1 cellular context compared by ENCODE assay signal in the genomic region with DNA sequence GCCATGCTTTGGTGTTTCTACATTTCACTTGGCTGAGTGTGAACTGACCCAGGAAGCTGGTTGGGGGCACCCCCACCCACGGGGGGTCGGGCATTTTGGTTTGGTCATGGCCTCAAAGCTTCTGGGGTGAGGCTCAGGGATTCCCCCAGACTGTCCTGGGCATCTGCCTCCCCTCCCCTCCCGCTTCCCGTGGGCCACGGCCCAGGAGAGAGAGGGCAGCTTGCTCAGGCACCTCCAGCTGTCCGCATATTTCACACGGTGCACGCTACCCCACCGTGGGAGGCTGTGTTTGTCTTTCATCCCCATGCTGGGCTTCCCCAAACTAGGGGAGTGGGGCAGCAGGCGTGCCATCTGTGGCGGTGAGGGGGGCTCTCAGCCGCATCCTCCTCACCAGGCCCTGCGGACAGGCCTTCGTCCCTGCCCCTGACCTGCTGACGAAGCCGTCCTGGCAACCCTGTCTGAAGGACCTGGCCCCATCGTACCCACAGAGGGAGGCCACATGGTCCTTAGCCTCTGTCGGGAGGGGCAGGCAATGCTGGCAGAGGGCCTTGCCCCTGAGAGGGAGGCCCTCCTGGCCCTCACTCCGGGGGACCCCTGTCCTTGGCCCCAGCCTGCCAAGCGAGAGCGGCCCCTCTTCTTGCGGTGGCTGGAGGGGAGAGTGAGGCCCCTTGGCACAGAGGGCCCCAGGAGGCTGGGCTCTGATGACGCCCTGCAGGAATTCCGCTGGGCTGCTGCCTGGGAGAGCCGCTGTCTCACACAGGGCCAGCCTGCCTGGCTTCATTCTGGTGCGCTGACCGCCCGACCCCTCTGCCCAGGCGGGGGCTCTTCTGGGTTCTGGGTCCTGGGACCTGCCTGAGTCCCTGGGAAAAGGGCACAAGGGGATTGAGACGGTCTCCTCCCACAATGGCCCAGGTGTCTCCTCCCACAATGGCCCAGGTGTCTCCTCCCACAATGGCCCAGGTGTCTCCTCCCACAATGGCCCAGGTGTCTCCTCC.
TF ChIP-seq lines count a peak whose summit lies in the region.

No MANE protein-coding gene starts in this region.

TF ChIP-seq in GM12878, 131 proteins besides CTCF, POLR2A, EP300 and RAD21 (continued from another document and continues in another):
- TF ChIP-seq MEF2A (IDR thresholded peaks at IDR 0.05; ENCODE audit: insufficient read depth, low read depth, low read length) (no peak), FOXK2 (IDR thresholded peaks at IDR 0.05) (no peak), NFYA (IDR thresholded peaks at IDR 0.05; ENCODE audit: borderline replicate concordance, low read depth, low read length) (no peak), TCF7 (IDR thresholded peaks at IDR 0.05; ENCODE audit: borderline replicate concordance) (no peak), SPI1 (IDR thresholded peaks at IDR 0.05; ENCODE audit: borderline replicate concordance, insufficient read depth, low read depth, low read length) (0 out of 2 replicates have a peak, but pooled peaks have one; percentile 22), ZNF24 (IDR thresholded peaks at IDR 0.05) (no peak), MTA2 (IDR thresholded peaks at IDR 0.05; ENCODE audit: low read depth) (peak; percentile 40), KLF5 (IDR thresholded peaks at IDR 0.05; ENCODE audit: partially characterized antibody) (no peak), SUPT20H (IDR thresholded peaks at IDR 0.05; ENCODE audit: borderline replicate concordance, control insufficient read depth, low read depth, low read length) (no peak), HCFC1 (IDR thresholded peaks at IDR 0.05; ENCODE audit: low read length) (no peak), MTA3 (IDR thresholded peaks at IDR 0.05; ENCODE audit: borderline replicate concordance, low read length) (no peak), SMARCA5 (IDR thresholded peaks at IDR 0.05) (peak; percentile 53; the same call in 1 of the 2 replicates), ZNF622 (IDR thresholded peaks at IDR 0.05) (no peak), ASH2L (IDR thresholded peaks at IDR 0.05; ENCODE audit: borderline replicate concordance, low read depth) (no peak), BRCA1 (IDR thresholded peaks at IDR 0.05; ENCODE audit: low read depth, low read length) (no peak), SMC3 (IDR thresholded peaks at IDR 0.05; ENCODE audit: borderline replicate concordance, low read length) (no peak), BHLHE40 (IDR thresholded peaks at IDR 0.05; ENCODE audit: borderline replicate concordance in 1 of 2, low read depth in 2 of 2, low read length in 1 of 2) (peak; percentile 39 to 55; a peak in 3 of 4 replicates), MYB (IDR thresholded peaks at IDR 0.05; ENCODE audit: borderline replicate concordance, low read depth, low read length) (no peak), FOXM1 (IDR thresholded peaks at IDR 0.05; ENCODE audit: low read depth, low read length) (no peak)
- TF ChIP-seq, protein P1, sequence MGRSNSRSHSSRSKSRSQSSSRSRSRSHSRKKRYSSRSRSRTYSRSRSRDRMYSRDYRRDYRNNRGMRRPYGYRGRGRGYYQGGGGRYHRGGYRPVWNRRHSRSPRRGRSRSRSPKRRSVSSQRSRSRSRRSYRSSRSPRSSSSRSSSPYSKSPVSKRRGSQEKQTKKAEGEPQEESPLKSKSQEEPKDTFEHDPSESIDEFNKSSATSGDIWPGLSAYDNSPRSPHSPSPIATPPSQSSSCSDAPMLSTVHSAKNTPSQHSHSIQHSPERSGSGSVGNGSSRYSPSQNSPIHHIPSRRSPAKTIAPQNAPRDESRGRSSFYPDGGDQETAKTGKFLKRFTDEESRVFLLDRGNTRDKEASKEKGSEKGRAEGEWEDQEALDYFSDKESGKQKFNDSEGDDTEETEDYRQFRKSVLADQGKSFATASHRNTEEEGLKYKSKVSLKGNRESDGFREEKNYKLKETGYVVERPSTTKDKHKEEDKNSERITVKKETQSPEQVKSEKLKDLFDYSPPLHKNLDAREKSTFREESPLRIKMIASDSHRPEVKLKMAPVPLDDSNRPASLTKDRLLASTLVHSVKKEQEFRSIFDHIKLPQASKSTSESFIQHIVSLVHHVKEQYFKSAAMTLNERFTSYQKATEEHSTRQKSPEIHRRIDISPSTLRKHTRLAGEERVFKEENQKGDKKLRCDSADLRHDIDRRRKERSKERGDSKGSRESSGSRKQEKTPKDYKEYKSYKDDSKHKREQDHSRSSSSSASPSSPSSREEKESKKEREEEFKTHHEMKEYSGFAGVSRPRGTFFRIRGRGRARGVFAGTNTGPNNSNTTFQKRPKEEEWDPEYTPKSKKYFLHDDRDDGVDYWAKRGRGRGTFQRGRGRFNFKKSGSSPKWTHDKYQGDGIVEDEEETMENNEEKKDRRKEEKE (IDR thresholded peaks at IDR 0.05), result no peak
- TF ChIP-seq, protein P2, sequence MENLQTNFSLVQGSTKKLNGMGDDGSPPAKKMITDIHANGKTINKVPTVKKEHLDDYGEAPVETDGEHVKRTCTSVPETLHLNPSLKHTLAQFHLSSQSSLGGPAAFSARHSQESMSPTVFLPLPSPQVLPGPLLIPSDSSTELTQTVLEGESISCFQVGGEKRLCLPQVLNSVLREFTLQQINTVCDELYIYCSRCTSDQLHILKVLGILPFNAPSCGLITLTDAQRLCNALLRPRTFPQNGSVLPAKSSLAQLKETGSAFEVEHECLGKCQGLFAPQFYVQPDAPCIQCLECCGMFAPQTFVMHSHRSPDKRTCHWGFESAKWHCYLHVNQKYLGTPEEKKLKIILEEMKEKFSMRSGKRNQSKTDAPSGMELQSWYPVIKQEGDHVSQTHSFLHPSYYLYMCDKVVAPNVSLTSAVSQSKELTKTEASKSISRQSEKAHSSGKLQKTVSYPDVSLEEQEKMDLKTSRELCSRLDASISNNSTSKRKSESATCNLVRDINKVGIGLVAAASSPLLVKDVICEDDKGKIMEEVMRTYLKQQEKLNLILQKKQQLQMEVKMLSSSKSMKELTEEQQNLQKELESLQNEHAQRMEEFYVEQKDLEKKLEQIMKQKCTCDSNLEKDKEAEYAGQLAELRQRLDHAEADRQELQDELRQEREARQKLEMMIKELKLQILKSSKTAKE (IDR thresholded peaks at IDR 0.05; ENCODE audit: low read depth, poor library complexity, severe bottlenecking), result no peak
- TF ChIP-seq, protein P3, sequence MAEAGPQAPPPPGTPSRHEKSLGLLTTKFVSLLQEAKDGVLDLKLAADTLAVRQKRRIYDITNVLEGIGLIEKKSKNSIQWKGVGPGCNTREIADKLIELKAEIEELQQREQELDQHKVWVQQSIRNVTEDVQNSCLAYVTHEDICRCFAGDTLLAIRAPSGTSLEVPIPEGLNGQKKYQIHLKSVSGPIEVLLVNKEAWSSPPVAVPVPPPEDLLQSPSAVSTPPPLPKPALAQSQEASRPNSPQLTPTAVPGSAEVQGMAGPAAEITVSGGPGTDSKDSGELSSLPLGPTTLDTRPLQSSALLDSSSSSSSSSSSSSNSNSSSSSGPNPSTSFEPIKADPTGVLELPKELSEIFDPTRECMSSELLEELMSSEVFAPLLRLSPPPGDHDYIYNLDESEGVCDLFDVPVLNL (IDR thresholded peaks at IDR 0.05; ENCODE audit: low read depth, low read length), result no peak
- TF ChIP-seq, protein P4, sequence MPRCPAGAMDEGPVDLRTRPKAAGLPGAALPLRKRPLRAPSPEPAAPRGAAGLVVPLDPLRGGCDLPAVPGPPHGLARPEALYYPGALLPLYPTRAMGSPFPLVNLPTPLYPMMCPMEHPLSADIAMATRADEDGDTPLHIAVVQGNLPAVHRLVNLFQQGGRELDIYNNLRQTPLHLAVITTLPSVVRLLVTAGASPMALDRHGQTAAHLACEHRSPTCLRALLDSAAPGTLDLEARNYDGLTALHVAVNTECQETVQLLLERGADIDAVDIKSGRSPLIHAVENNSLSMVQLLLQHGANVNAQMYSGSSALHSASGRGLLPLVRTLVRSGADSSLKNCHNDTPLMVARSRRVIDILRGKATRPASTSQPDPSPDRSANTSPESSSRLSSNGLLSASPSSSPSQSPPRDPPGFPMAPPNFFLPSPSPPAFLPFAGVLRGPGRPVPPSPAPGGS (IDR thresholded peaks at IDR 0.05; ENCODE audit: borderline replicate concordance, insufficient read depth, low read depth, low read length, poor library complexity, severe bottlenecking), result peak; percentile 78
- TF ChIP-seq, protein P5, sequence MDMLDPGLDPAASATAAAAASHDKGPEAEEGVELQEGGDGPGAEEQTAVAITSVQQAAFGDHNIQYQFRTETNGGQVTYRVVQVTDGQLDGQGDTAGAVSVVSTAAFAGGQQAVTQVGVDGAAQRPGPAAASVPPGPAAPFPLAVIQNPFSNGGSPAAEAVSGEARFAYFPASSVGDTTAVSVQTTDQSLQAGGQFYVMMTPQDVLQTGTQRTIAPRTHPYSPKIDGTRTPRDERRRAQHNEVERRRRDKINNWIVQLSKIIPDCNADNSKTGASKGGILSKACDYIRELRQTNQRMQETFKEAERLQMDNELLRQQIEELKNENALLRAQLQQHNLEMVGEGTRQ (IDR thresholded peaks at IDR 0.05; ENCODE audit: borderline replicate concordance, low read depth, low read length), result no peak
- TF ChIP-seq, protein P6, sequence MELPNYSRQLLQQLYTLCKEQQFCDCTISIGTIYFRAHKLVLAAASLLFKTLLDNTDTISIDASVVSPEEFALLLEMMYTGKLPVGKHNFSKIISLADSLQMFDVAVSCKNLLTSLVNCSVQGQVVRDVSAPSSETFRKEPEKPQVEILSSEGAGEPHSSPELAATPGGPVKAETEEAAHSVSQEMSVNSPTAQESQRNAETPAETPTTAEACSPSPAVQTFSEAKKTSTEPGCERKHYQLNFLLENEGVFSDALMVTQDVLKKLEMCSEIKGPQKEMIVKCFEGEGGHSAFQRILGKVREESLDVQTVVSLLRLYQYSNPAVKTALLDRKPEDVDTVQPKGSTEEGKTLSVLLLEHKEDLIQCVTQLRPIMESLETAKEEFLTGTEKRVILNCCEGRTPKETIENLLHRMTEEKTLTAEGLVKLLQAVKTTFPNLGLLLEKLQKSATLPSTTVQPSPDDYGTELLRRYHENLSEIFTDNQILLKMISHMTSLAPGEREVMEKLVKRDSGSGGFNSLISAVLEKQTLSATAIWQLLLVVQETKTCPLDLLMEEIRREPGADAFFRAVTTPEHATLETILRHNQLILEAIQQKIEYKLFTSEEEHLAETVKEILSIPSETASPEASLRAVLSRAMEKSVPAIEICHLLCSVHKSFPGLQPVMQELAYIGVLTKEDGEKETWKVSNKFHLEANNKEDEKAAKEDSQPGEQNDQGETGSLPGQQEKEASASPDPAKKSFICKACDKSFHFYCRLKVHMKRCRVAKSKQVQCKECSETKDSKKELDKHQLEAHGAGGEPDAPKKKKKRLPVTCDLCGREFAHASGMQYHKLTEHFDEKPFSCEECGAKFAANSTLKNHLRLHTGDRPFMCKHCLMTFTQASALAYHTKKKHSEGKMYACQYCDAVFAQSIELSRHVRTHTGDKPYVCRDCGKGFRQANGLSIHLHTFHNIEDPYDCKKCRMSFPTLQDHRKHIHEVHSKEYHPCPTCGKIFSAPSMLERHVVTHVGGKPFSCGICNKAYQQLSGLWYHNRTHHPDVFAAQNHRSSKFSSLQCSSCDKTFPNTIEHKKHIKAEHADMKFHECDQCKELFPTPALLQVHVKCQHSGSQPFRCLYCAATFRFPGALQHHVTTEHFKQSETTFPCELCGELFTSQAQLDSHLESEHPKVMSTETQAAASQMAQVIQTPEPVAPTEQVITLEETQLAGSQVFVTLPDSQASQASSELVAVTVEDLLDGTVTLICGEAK (IDR thresholded peaks at IDR 0.05; ENCODE audit: borderline replicate concordance), result no peak
- TF ChIP-seq, protein P7, sequence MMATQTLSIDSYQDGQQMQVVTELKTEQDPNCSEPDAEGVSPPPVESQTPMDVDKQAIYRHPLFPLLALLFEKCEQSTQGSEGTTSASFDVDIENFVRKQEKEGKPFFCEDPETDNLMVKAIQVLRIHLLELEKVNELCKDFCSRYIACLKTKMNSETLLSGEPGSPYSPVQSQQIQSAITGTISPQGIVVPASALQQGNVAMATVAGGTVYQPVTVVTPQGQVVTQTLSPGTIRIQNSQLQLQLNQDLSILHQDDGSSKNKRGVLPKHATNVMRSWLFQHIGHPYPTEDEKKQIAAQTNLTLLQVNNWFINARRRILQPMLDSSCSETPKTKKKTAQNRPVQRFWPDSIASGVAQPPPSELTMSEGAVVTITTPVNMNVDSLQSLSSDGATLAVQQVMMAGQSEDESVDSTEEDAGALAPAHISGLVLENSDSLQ (IDR thresholded peaks at IDR 0.05), result no peak
- TF ChIP-seq, protein P8, sequence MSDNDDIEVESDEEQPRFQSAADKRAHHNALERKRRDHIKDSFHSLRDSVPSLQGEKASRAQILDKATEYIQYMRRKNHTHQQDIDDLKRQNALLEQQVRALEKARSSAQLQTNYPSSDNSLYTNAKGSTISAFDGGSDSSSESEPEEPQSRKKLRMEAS (IDR thresholded peaks at IDR 0.05; ENCODE audit: low read depth, low read length), result peak; percentile 54
- TF ChIP-seq, protein P9, sequence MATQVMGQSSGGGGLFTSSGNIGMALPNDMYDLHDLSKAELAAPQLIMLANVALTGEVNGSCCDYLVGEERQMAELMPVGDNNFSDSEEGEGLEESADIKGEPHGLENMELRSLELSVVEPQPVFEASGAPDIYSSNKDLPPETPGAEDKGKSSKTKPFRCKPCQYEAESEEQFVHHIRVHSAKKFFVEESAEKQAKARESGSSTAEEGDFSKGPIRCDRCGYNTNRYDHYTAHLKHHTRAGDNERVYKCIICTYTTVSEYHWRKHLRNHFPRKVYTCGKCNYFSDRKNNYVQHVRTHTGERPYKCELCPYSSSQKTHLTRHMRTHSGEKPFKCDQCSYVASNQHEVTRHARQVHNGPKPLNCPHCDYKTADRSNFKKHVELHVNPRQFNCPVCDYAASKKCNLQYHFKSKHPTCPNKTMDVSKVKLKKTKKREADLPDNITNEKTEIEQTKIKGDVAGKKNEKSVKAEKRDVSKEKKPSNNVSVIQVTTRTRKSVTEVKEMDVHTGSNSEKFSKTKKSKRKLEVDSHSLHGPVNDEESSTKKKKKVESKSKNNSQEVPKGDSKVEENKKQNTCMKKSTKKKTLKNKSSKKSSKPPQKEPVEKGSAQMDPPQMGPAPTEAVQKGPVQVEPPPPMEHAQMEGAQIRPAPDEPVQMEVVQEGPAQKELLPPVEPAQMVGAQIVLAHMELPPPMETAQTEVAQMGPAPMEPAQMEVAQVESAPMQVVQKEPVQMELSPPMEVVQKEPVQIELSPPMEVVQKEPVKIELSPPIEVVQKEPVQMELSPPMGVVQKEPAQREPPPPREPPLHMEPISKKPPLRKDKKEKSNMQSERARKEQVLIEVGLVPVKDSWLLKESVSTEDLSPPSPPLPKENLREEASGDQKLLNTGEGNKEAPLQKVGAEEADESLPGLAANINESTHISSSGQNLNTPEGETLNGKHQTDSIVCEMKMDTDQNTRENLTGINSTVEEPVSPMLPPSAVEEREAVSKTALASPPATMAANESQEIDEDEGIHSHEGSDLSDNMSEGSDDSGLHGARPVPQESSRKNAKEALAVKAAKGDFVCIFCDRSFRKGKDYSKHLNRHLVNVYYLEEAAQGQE (IDR thresholded peaks at IDR 0.05; ENCODE audit: low read depth, low read length), result no peak
